In the genomic region with DNA sequence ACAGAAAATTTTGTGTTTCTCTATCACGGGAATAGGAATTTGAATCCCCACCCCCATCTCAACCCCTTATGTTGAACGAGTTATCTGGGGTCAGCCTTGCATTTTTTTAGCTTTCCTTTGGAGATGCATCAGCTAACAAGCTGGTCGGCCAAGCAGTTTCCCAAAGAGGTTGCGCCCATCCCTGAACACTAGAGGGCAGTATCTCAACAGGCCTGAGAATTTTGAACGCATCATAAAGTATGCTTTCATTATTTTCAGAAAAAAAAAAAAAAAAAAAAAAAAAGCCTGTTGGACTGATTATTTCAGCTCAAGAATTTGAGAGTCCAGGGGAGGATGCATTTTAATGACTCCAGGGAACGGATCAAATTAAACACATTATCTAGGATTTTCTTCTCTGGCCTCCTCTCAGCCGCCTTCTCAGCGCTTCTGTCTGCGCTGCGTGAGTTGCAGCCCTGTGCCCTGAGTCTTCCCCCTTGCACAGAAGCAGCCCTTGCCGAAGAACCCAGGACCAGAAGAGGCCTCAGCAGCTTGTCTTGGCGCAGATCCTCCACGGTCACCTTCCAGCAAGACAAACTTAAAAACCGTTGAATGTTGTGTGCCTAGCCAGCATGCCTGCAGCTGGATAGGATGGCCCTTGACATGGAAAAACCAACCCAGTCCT, we compare ENCODE assay signal across 8 cellular contexts.
DNase-seq lines count a peak whose midpoint lies in the region; ATAC-seq and FAIRE-seq lines count a peak whose summit lies in the region.

No MANE protein-coding gene starts in this region.

- no peak overlapping the region for H2BK5ac ChIP-seq in mesenchymal stem cell (ENCODE audit: low read depth, low read length, poor library complexity, severe bottlenecking)

- H2AK5ac ChIP-seq in mesenchymal stem cell (ENCODE audit: low read length, severe bottlenecking): no peak overlapping the region

- no peak overlapping the region for H3K27ac ChIP-seq in effector memory CD4-positive, alpha-beta T cell (ENCODE audit: insufficient read depth, low read length, poor library complexity, severe bottlenecking)
- H3K27ac ChIP-seq in mesenchymal stem cell (ENCODE audit: low read length, poor library complexity, severe bottlenecking): no peak overlapping the region

- H3K4me3 ChIP-seq in effector memory CD4-positive, alpha-beta T cell (ENCODE audit: insufficient read depth, low read depth, low read length, poor library complexity, severe bottlenecking): no peak overlapping the region
- peak overlapping the region in 1 of 2 experiments; percentile 55 for H3K4me3 ChIP-seq in mesenchymal stem cell (ENCODE audit: insufficient read depth in 1 of 2, low read depth in 1 of 2, low read length in 2 of 2)

- DNase-seq in Ammon's horn (ENCODE audit: low spot score) (peak; percentile 82), GM19239 (ENCODE audit: insufficient read length, low spot score) (no peak), NCI-H2171 treated with DMSO at 0.1 percent for 48 hours (lab: John Stamatoyannopoulos, UW) (peak; percentile 52), mesenchymal stem cell (peak; percentile 43)
- peak; percentile 45 for DNase-seq in activated CD4-positive, alpha-beta T cell treated with anti-CD3 and anti-CD28 coated beads, Interleukin-2, amount 50 U/mL, for 1 hour
- peak in 2 of 3 donors; percentile 20 to 30 for DNase-seq in effector memory CD4-positive, alpha-beta T cell
- peak; percentile 38 for DNase-seq in stimulated activated CD8-positive, alpha-beta memory T cell treated with anti-CD3 and anti-CD28 coated beads, Interleukin-4, amount 100 ng/mL, for 24 hours (ENCODE audit: low read depth)

- no peaks in the 10 kb centered on the region for H3K4me1 ChIP-seq in effector memory CD4-positive, alpha-beta T cell (ENCODE audit: control insufficient read depth, insufficient read depth, low read length, poor library complexity, severe bottlenecking)
- peaks cover 2% of the 10 kb centered on the region for H3K4me1 ChIP-seq in mesenchymal stem cell (ENCODE audit: control insufficient read depth, insufficient read depth, low read depth, low read length)

- WGBS in mesenchymal stem cell: 58% methylated on average over 12 of the region's 14 CpGs

- H2BK120ac ChIP-seq in mesenchymal stem cell (ENCODE audit: low read depth, low read length): no peak overlapping the region

- H3K18ac ChIP-seq in mesenchymal stem cell (ENCODE audit: low read depth in 1 of 2, low read length in 2 of 2): no peak overlapping the region

- H2BK15ac ChIP-seq in mesenchymal stem cell (ENCODE audit: low read depth, poor library complexity, severe bottlenecking): no peak overlapping the region

- no peak overlapping the region for H2AFZ ChIP-seq in mesenchymal stem cell (ENCODE audit: low read depth, low read length)

- peak; percentile 67 for FAIRE-seq in GM19239 (lab: Jason Lieb, UNC)

- H3K9ac ChIP-seq in mesenchymal stem cell (ENCODE audit: low read length): peak overlapping the region; percentile 45

- ATAC-seq in GM18858 (IDR thresholded peaks at IDR 0.05; ENCODE audit: unreplicated experiment): no peak

- no peak overlapping the region for H3K4ac ChIP-seq in mesenchymal stem cell (ENCODE audit: low read depth in 1 of 2, low read length in 2 of 2)

- H4K91ac ChIP-seq in mesenchymal stem cell (ENCODE audit: low read length): no peak overlapping the region

- no peaks in the 10 kb centered on the region for H3K9me3 ChIP-seq in effector memory CD4-positive, alpha-beta T cell (ENCODE audit: control insufficient read depth, low read length)
- no peaks in the 10 kb centered on the region for H3K9me3 ChIP-seq in mesenchymal stem cell (ENCODE audit: control insufficient read depth, low read length)

- H3K23ac ChIP-seq in mesenchymal stem cell (ENCODE audit: low read length in 2 of 2): no peak overlapping the region

- H3K4me2 ChIP-seq in mesenchymal stem cell (ENCODE audit: low read length, poor library complexity, severe bottlenecking): no peak overlapping the region

- no peak overlapping the region for H2BK12ac ChIP-seq in mesenchymal stem cell (ENCODE audit: low read length in 2 of 2)

- H4K8ac ChIP-seq in mesenchymal stem cell (ENCODE audit: low read length): no peak overlapping the region

- H3K14ac ChIP-seq in mesenchymal stem cell (ENCODE audit: low read length in 2 of 2): no peak overlapping the region

- H3K27me3 ChIP-seq in effector memory CD4-positive, alpha-beta T cell (replicated peaks; ENCODE audit: control insufficient read depth, insufficient read depth, low read length, poor library complexity, severe bottlenecking): no peaks in the 10 kb centered on the region
- peaks cover 0 to 16% of the 10 kb centered on the region in 2 experiments for H3K27me3 ChIP-seq in mesenchymal stem cell (ENCODE audit: control insufficient read depth in 1 of 2, insufficient read depth in 1 of 2, low read length in 2 of 2)

- no peaks in the 10 kb centered on the region for H3K79me1 ChIP-seq in mesenchymal stem cell (replicated peaks; ENCODE audit: low read length, poor library complexity, severe bottlenecking)

- no peaks in the 10 kb centered on the region for H3K36me3 ChIP-seq in effector memory CD4-positive, alpha-beta T cell (ENCODE audit: control insufficient read depth, insufficient read depth, low read length)
- H3K36me3 ChIP-seq in mesenchymal stem cell (ENCODE audit: control insufficient read depth in 1 of 2, insufficient read depth in 2 of 2, low read depth in 1 of 2, low read length in 2 of 2): no peaks in the 10 kb centered on the region
